15 cellular contexts compared by ENCODE assay signal in genomic region chr17:20994779-20995149, GRCh38. TPM values are rescaled to one million over a fixed set of nuclear protein-coding genes. Genes with fewer than 3 reads are reported as not detected.
DNase-seq lines count a peak whose midpoint lies in the region; ATAC-seq and TF ChIP-seq lines count a peak whose summit lies in the region.
"Had no signal": no experiment of that assay in that cellular context is flagged by ENCODE, and none has a peak within 500 bp of the region (broad histone marks: within the 10 kb centered on the region; RNA-seq: fewer than 3 reads in every experiment).

No MANE protein-coding gene starts in this region.

- no peak for ATAC-seq in SK-N-SH treated with all-trans-retinoic acid at 6 μM for 48 hours
- ATAC-seq in natural killer cell treated with Interleukin-12 subunit alpha and Interleukin-12 subunit beta and Interleukin-15 and Interleukin-18, amount 100 ng/mL, for 72 hours: no peak
- ATAC-seq in natural killer cell: no peak
- ATAC-seq: CD8-positive, alpha-beta T cell; GM23338 had no signal

- H2AFZ ChIP-seq in SK-N-SH (ENCODE audit: low read depth): no peak overlapping the region
- H2AFZ ChIP-seq: GM23338 had no signal

- H3K27ac Mint-ChIP-seq in natural killer cell treated with Interleukin-12 subunit alpha and Interleukin-12 subunit beta and Interleukin-15 and Interleukin-18, amount 100 ng/mL, for 72 hours: no peak overlapping the region
- H3K27ac Mint-ChIP-seq in natural killer cell (no peak overlapping the region), neural crest cell (ENCODE audit: unreplicated experiment) (peak overlapping the region; percentile 57)
- H3K27ac Mint-ChIP-seq: CD8-positive, alpha-beta T cell; GM23338 had no signal

- H3K9me2 ChIP-seq in SK-N-SH: no peaks in the 10 kb centered on the region

- no peaks in the 10 kb centered on the region for H3K27me3 Mint-ChIP-seq in natural killer cell treated with Interleukin-12 subunit alpha and Interleukin-12 subunit beta and Interleukin-15 and Interleukin-18, amount 100 ng/mL, for 72 hours
- H3K27me3 Mint-ChIP-seq in natural killer cell (ENCODE audit: low read depth in 2 of 2) (no peaks in the 10 kb centered on the region), neural crest cell (ENCODE audit: low read depth) (peaks cover 22% of the 10 kb centered on the region)

- no peak overlapping the region for H3K9ac ChIP-seq in SK-N-SH
- H3K9ac ChIP-seq: BLaER1 had no signal

- H3K27me3 ChIP-seq in SK-N-SH (ENCODE audit: insufficient read depth): no peaks in the 10 kb centered on the region
- H3K27me3 ChIP-seq in right atrium auricular region: no peaks in the 10 kb centered on the region
- H3K27me3 ChIP-seq: BLaER1 had no signal

- H3K4me2 ChIP-seq in SK-N-SH: no peak overlapping the region
- H3K4me2 ChIP-seq: BLaER1, GM23338 had no signal

- H3K36me3 ChIP-seq in SK-N-SH (replicated peaks in 1 of 2; ENCODE audit: control insufficient read depth in 1 of 2, insufficient read depth in 2 of 2, low read length in 1 of 2) (peaks cover 7 to 17% of the 10 kb centered on the region in 2 experiments), right atrium auricular region (peaks cover 2% of the 10 kb centered on the region)

- no peaks in the 10 kb centered on the region for H3K36me3 Mint-ChIP-seq in natural killer cell treated with Interleukin-12 subunit alpha and Interleukin-12 subunit beta and Interleukin-15 and Interleukin-18, amount 100 ng/mL, for 72 hours
- H3K36me3 Mint-ChIP-seq in natural killer cell: no peaks in the 10 kb centered on the region
- H3K36me3 Mint-ChIP-seq in neural crest cell (ENCODE audit: low read depth): peaks cover 13% of the 10 kb centered on the region

- peaks cover 25% of the 10 kb centered on the region for H4K20me1 ChIP-seq in SK-N-SH (ENCODE audit: insufficient read depth)

- TF ChIP-seq CTCF in SK-N-SH (IDR thresholded peaks at IDR 0.05): no peak
- no peak for TF ChIP-seq CTCF in natural killer cell (IDR thresholded peaks at IDR 0.05)
- TF ChIP-seq CTCF in neural crest cell (conservative IDR thresholded peaks at IDR 0.05): no peak
- no peak for TF ChIP-seq CTCF in right atrium auricular region (IDR thresholded peaks at IDR 0.05)

- H3K4me3 ChIP-seq in SK-N-SH (ENCODE audit: low read depth in 2 of 2, low read length in 1 of 2) (no peak overlapping the region), right atrium auricular region (no peak overlapping the region)
- H3K4me3 ChIP-seq: BLaER1, GM23338 had no signal

- peaks cover 0 to 3% of the 10 kb centered on the region in 2 donors for H3K4me1 Mint-ChIP-seq in natural killer cell treated with Interleukin-12 subunit alpha and Interleukin-12 subunit beta and Interleukin-15 and Interleukin-18, amount 100 ng/mL, for 72 hours (ENCODE audit: low read depth in 2 of 2)
- H3K4me1 Mint-ChIP-seq in natural killer cell (peaks cover 6 to 7% of the 10 kb centered on the region in 2 donors), neural crest cell (peaks cover 46% of the 10 kb centered on the region)

- no peaks in the 10 kb centered on the region for H3K9me3 Mint-ChIP-seq in natural killer cell treated with Interleukin-12 subunit alpha and Interleukin-12 subunit beta and Interleukin-15 and Interleukin-18, amount 100 ng/mL, for 72 hours
- no peaks in the 10 kb centered on the region for H3K9me3 Mint-ChIP-seq in natural killer cell
- peaks cover 4% of the 10 kb centered on the region for H3K9me3 Mint-ChIP-seq in neural crest cell
- H3K9me3 Mint-ChIP-seq: CD8-positive, alpha-beta T cell had no signal

- H3K9me3 ChIP-seq in SK-N-SH (no peaks in the 10 kb centered on the region), right atrium auricular region (no peaks in the 10 kb centered on the region)
- H3K9me3 ChIP-seq: BLaER1 had no signal

- intact Hi-C loops in natural killer cell (cut with micrococcal nuclease): loop anchor here (5.0 kb wide), 1 partner anchor 767 kb away; no protein-coding TSS in a partner anchor

- no peak for TF ChIP-seq RAD21 in SK-N-SH (IDR thresholded peaks at IDR 0.05; ENCODE audit: low read length)

- H3K4me3 Mint-ChIP-seq in natural killer cell treated with Interleukin-12 subunit alpha and Interleukin-12 subunit beta and Interleukin-15 and Interleukin-18, amount 100 ng/mL, for 72 hours: no peak overlapping the region
- no peak overlapping the region for H3K4me3 Mint-ChIP-seq in natural killer cell
- H3K4me3 Mint-ChIP-seq in neural crest cell: peak overlapping the region; percentile 51
- H3K4me3 Mint-ChIP-seq: CD8-positive, alpha-beta T cell; GM23338; H9 had no signal

- DNase-seq in SK-N-SH (peak; percentile 18), natural killer cell (no peak), neural crest cell (ENCODE audit: low read depth, low spot score) (no peak), NOMO-1 (lab: John Stamatoyannopoulos, UW; ENCODE audit: unreplicated experiment in 2 of 2) (no peak), NCI-H2107 treated with DMSO at 0.1 percent for 48 hours (lab: John Stamatoyannopoulos, UW; ENCODE audit: unreplicated experiment) (no peak), right atrium auricular region (ENCODE audit: low spot score) (no peak)
- DNase-seq in natural killer cell treated with Interleukin-12 subunit alpha and Interleukin-12 subunit beta and Interleukin-15 and Interleukin-18, amount 100 ng/mL, for 72 hours (ENCODE audit: low spot score): peak; percentile 46
- DNase-seq: 8988T; CD8-positive, alpha-beta T cell; COR-L47; H9; IMR-90 had no signal

- 77% methylated on average over 4 of the region's 6 CpGs for WGBS in SK-N-SH (ENCODE audit: low lambda C conversion rate)

- peaks cover 33% of the 10 kb centered on the region for H3F3A ChIP-seq in SK-N-SH (replicated peaks; ENCODE audit: insufficient read depth)

- no peaks in the 10 kb centered on the region for H3K79me2 ChIP-seq in SK-N-SH (ENCODE audit: insufficient read depth)

- CTCF ChIA-PET in SK-N-SH (lab: Yijun Ruan, JAX): interaction anchor here (0.9 to 1.2 kb wide), 3 partner anchors 11 to 142 kb away, joined by 3 read pairs; no protein-coding TSS in a partner anchor

- POLR2A ChIA-PET in SK-N-SH (lab: Yijun Ruan, JAX): no interaction called here

- no peak for TF ChIP-seq EP300 in SK-N-SH (IDR thresholded peaks at IDR 0.05; ENCODE audit: borderline replicate concordance in 1 of 2, low read depth in 1 of 2, low read length in 1 of 2)

- H3K27ac ChIP-seq in SK-N-SH (ENCODE audit: low read depth in 2 of 2, low read length in 1 of 2) (no peak overlapping the region), right atrium auricular region (no peak overlapping the region)
- H3K27ac ChIP-seq: BLaER1 had no signal

- peaks cover 3 to 18% of the 10 kb centered on the region in 2 experiments; a peak in 1 of 4 replicates for H3K4me1 ChIP-seq in SK-N-SH (ENCODE audit: control insufficient read depth in 1 of 2, insufficient read depth in 2 of 2, low read depth in 1 of 2, low read length in 1 of 2)
- H3K4me1 ChIP-seq in right atrium auricular region: peaks cover 0 to 61% of the 10 kb centered on the region in 2 donors

TF ChIP-seq in SK-N-SH, 30 proteins besides CTCF, POLR2A, EP300 and RAD21 (continues in another document):
- TF ChIP-seq FOXJ3 (CRISPR knock-in tag; IDR thresholded peaks at IDR 0.05) (no peak), CHD2 (IDR thresholded peaks at IDR 0.05; ENCODE audit: low read length, partially characterized antibody) (no peak), GATA2 (CRISPR knock-in tag; IDR thresholded peaks at IDR 0.05) (no peak), TAF1 (IDR thresholded peaks at IDR 0.05; ENCODE audit: borderline replicate concordance, low read depth, low read length) (no peak), ELF1 (IDR thresholded peaks at IDR 0.05) (no peak)
- TF ChIP-seq, protein P1, sequence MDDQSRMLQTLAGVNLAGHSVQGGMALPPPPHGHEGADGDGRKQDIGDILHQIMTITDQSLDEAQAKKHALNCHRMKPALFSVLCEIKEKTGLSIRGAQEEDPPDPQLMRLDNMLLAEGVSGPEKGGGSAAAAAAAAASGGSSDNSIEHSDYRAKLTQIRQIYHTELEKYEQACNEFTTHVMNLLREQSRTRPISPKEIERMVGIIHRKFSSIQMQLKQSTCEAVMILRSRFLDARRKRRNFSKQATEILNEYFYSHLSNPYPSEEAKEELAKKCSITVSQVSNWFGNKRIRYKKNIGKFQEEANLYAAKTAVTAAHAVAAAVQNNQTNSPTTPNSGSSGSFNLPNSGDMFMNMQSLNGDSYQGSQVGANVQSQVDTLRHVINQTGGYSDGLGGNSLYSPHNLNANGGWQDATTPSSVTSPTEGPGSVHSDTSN (IDR thresholded peaks at IDR 0.05): no peak

TF ChIP-seq in SK-N-SH treated with all-trans-retinoic acid at 6 μM for 48 hours, 23 proteins besides CTCF, POLR2A, EP300 and RAD21 (continues in another document):
- no peak for TF ChIP-seq TSHZ2 (CRISPR knock-in tag; IDR thresholded peaks at IDR 0.05)

RNA-seq across cellular contexts. Expression of gene USP22, which starts 48.0 kb away (rescaled TPM):
- polyA plus RNA-seq in SK-N-SH (2012; rRNA removed): 142 and 172 TPM in 2 replicates
- 114 and 137 TPM in 2 replicates for polyA plus RNA-seq in SK-N-SH (2012; cell fraction: cytosol; rRNA removed)
- polyA plus RNA-seq in SK-N-SH (2012; cell fraction: nucleus; rRNA removed): 193 and 215 TPM in 2 replicates
- 100 to 1,000 TPM; 102 to 179 TPM for total RNA-seq in natural killer cell treated with Interleukin-12 subunit alpha and Interleukin-12 subunit beta and Interleukin-15 and Interleukin-18, amount 100 ng/mL, for 72 hours
- total RNA-seq in natural killer cell (100 to 1,000 TPM; 121 to 155 (median 140) TPM), neural crest cell (386 and 390 TPM in 2 replicates), right atrium auricular region (100 to 1,000 TPM; 151 to 179 TPM)

Comparison
In these comparisons a context has a peak if more than half of its experiments do, and no peak if none do; other contexts are left out.
1. DNase-seq: peak in SK-N-SH (single experiment) and natural killer cell treated with Interleukin-12 subunit alpha and Interleukin-12 subunit beta and Interleukin-15 and Interleukin-18, amount 100 ng/mL, for 72 hours (single experiment); none in natural killer cell (single experiment), neural crest cell (single experiment), NOMO-1 (0 of 2), NCI-H2107 treated with DMSO at 0.1 percent for 48 hours (single experiment) and right atrium auricular region (single experiment).